ENCODE assay signal across 8 cellular contexts in the genomic region with DNA sequence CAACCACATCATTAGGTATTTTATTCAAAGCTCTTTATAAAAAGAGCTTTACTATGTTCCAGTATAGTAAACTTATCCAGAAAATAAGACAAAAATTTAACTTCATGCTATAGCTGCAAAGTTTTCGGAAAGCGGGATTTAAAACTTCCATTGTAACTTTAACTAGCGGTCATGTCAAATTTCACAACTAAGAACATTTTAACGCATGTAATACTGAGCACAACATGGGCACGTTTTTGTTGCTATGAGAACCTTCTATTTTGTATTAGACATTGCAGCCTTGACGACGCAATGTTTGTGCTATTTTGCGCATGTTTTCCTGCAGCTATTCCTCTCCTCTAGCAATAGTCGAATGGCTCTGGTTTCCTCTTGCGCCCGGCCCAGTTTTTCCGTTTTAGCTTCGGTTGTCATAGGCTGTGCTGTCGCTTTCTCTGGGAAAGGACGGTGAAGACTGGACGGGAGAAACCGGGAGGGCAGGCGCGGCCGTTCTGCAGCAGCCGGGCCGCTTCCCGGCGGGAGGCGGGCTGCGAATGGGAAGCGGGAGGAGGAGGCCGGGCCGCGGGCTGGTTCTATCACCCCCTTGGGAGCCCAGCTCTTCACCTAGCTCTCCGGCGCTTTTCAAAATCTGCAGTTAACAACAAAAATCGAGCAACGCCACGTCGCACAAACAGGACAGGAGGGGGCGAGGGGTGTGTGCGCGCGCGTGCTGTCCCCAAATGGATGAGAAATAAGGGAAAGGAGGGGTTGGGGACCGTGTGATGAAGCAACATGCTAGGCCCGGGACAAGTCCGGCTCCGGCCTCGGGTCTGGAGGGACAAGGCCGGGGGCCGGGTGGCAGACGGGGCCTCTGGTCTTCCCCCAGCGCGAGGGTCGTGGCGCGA.
DNase-seq lines count a peak whose midpoint lies in the region; ATAC-seq and TF ChIP-seq lines count a peak whose summit lies in the region.

No MANE protein-coding gene starts in this region.

- peak overlapping the region; percentile 96 for H2BK5ac ChIP-seq in neuronal stem cell (ENCODE audit: low read length)

- H2AK5ac ChIP-seq in neuronal stem cell (ENCODE audit: low read depth, low read length): peak overlapping the region; percentile 83

- peaks cover 0 to 2% of the 10 kb centered on the region in 2 donors for H3K9me3 ChIP-seq in neuronal stem cell (replicated peaks in 1 of 2; ENCODE audit: control insufficient read depth in 2 of 2, insufficient read depth in 1 of 2, low read depth in 1 of 2, low read length in 2 of 2)

- H3K4me2 ChIP-seq in KMS-11: peak overlapping the region; percentile 67
- H3K4me2 ChIP-seq in neuronal stem cell (ENCODE audit: insufficient read depth, low read length, poor library complexity, severe bottlenecking): peak overlapping the region; percentile 75

- H2BK12ac ChIP-seq in neuronal stem cell (ENCODE audit: low read length): no peak overlapping the region

- WGBS in neuronal stem cell (ENCODE audit: extremely low coverage in 2 of 2, insufficient read length in 2 of 2, insufficient replicate concordance in 1 of 2), 2 donors: no CpG with 5 or more reads among the region's 54 CpGs

- H3K27ac ChIP-seq in KMS-11 (peak overlapping the region; percentile 100), neuronal stem cell (replicated peaks; ENCODE audit: low read length) (peak overlapping the region; percentile 99), temporal lobe (ENCODE audit: low read depth, low read length) (peak overlapping the region; percentile 96)

- H4K8ac ChIP-seq in neuronal stem cell (ENCODE audit: low read depth, low read length): no peak overlapping the region

- no peak overlapping the region for H3K4ac ChIP-seq in neuronal stem cell (ENCODE audit: low read length)

- H3K79me1 ChIP-seq in neuronal stem cell (ENCODE audit: low read depth, low read length): no peaks in the 10 kb centered on the region

- peaks cover 13% of the 10 kb centered on the region; the same call in 1 of the 2 replicates for H3K79me2 ChIP-seq in KMS-11 (ENCODE audit: insufficient read depth, low read depth)

- H4K91ac ChIP-seq in neuronal stem cell (ENCODE audit: low read depth, low read length, poor library complexity): no peak overlapping the region

- H3K14ac ChIP-seq in neuronal stem cell (ENCODE audit: low read length): peak overlapping the region; percentile 14

- H3K4me3 ChIP-seq in KMS-11 (IDR thresholded peaks at IDR 0.05; ENCODE audit: insufficient read depth, low read depth, low read length) (peak overlapping the region; percentile 94), neuronal stem cell (ENCODE audit: low read length in 2 of 2) (peak overlapping the region; percentile 65 to 85)

- H3K9ac ChIP-seq in KMS-11 (peak overlapping the region; percentile 99), neuronal stem cell (ENCODE audit: low read depth, low read length, poor library complexity) (peak overlapping the region; percentile 95)

- no peaks in the 10 kb centered on the region for H4K20me1 ChIP-seq in KMS-11 (ENCODE audit: insufficient read depth)

- peak; percentile 23 for ATAC-seq in GM21825 (IDR thresholded peaks at IDR 0.05; ENCODE audit: unreplicated experiment)

- peak overlapping the region; percentile 87 for H3K23ac ChIP-seq in neuronal stem cell (ENCODE audit: low read depth, low read length, poor library complexity)

- H3K18ac ChIP-seq in neuronal stem cell (ENCODE audit: low read length): peak overlapping the region; percentile 99

- H2BK120ac ChIP-seq in neuronal stem cell (ENCODE audit: low read depth, low read length): peak overlapping the region; percentile 87

- peak overlapping the region; percentile 78 for H2BK15ac ChIP-seq in neuronal stem cell (ENCODE audit: low read length)

- H3K36me3 ChIP-seq in KMS-11 (ENCODE audit: insufficient read depth): no peaks in the 10 kb centered on the region
- H3K36me3 ChIP-seq in neuronal stem cell (replicated peaks in 1 of 2; ENCODE audit: control insufficient read depth in 2 of 2, insufficient read depth in 2 of 2, low read length in 2 of 2): no peaks in the 10 kb centered on the region

- no peak for TF ChIP-seq CTCF in KMS-11 (conservative IDR thresholded peaks at IDR 0.05; ENCODE audit: low read depth, low read length)

- DNase-seq in DMS153 treated with DMSO at 0.1 percent for 48 hours (lab: John Stamatoyannopoulos, UW; ENCODE audit: unreplicated experiment): peak; percentile 91
- peak; percentile 89 for DNase-seq in RKO (ENCODE audit: low spot score)
- peak; percentile 26 to 66 (median 52) for DNase-seq in activated naive CD4-positive, alpha-beta T cell (lab: John Stamatoyannopoulos, UW)
- DNase-seq in foreskin melanocyte: peak; percentile 81
- no peak for DNase-seq in neuronal stem cell (ENCODE audit: low spot score)

- H3K4me1 ChIP-seq in KMS-11 (ENCODE audit: low read depth, poor library complexity, severe bottlenecking) (peaks cover 16% of the 10 kb centered on the region), neuronal stem cell (ENCODE audit: control insufficient read depth in 2 of 2, insufficient read depth in 1 of 2, low read depth in 1 of 2, low read length in 2 of 2) (peaks cover 0 to 11% of the 10 kb centered on the region in 2 donors)

- H3K27me3 ChIP-seq in KMS-11 (ENCODE audit: insufficient read depth, low read depth) (no peaks in the 10 kb centered on the region), neuronal stem cell (ENCODE audit: control insufficient read depth in 3 of 3, insufficient read depth in 3 of 3, low read depth in 1 of 3, low read length in 3 of 3) (no peaks in the 10 kb centered on the region)

- H2AFZ ChIP-seq in KMS-11 (ENCODE audit: low read depth) (peak overlapping the region; percentile 94), neuronal stem cell (ENCODE audit: low read length) (peak overlapping the region; percentile 86)
